In the genomic region with DNA sequence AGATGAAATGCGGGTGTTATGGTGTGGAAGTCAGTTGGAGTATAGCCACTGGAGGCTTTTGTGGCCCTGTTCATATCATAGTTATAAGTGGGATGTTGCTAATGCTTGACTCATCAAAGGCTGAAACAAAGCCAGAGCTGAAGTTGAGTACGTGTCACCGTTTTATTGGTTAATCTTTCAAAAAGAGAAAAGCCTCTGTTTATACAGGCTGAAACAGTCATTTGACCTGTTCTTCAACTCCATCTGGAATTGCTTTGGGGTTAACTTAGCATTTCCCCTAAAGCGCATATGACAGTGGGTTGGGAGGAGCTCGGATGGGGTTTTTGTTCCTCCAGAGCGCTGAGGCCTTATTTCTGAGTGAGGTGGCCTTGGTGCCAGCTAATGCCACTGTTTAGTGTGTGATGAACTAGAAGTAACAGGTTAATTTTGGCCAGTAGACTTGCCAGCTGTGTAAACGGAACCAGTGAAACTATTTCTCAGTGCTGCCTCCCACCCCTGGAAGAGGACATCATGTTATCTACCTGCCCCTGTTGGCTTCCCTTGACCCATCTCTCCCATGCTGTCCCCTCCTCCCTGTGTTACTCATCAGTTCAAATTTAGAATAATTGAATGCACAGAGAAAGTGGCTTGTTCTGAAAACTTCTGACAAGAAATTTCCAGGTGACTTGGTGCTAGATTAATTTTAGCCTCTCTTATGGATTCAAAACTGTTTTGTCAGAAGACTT, we compare ENCODE assay signal across 13 cellular contexts. TPM values are rescaled to one million over a fixed set of nuclear protein-coding genes. Genes with fewer than 3 reads are reported as not detected.
DNase-seq lines count a peak whose midpoint lies in the region; TF ChIP-seq lines count a peak whose summit lies in the region.
"Had no signal": no experiment of that assay in that cellular context is flagged by ENCODE, and none has a peak within 500 bp of the region (broad histone marks: within the 10 kb centered on the region; RNA-seq: fewer than 3 reads in every experiment).

No MANE protein-coding gene starts in this region.

- H3K27me3 ChIP-seq in breast epithelium (no peaks in the 10 kb centered on the region), SK-N-SH (ENCODE audit: insufficient read depth) (no peaks in the 10 kb centered on the region), sigmoid colon (no peaks in the 10 kb centered on the region)
- H3K27me3 ChIP-seq: uterus had no signal

- intact Hi-C loops in MCF 10A (cut with micrococcal nuclease): loop anchor here (10.0 kb wide), 1 partner anchor 282 kb away; no protein-coding TSS in a partner anchor
- intact Hi-C loops in breast epithelium (cut with DNase I; ENCODE audit: low total_unique reads): no loop called here
- intact Hi-C loops in sigmoid colon (cut with DNase I): no loop called here

- H3F3A ChIP-seq in SK-N-SH (replicated peaks; ENCODE audit: insufficient read depth): peaks cover 20% of the 10 kb centered on the region

- CTCF ChIA-PET in MCF 10A (lab: Yijun Ruan, JAX) (interaction anchor here (0.9 to 2.3 kb wide), 2 partner anchors 17 to 402 kb away, joined by 5 to 7 read pairs; no protein-coding TSS in a partner anchor), SK-N-SH (lab: Yijun Ruan, JAX) (interaction anchor here (1.4 to 1.7 kb wide), 2 partner anchors 23 to 172 kb away, joined by 6 to 8 read pairs; a partner anchor contains a TSS)

- WGBS in SK-N-SH (ENCODE audit: low lambda C conversion rate): 19% methylated on average over 7 of the region's 7 CpGs
- WGBS in sigmoid colon, 2 donors: 83 to 86% methylated on average over 7 of the region's 7 CpGs

- no peaks in the 10 kb centered on the region for H4K20me1 ChIP-seq in SK-N-SH (ENCODE audit: insufficient read depth)

- peak overlapping the region; percentile 73 for H3K27ac Mint-ChIP-seq in MCF 10A (ENCODE audit: low read depth, unreplicated experiment)
- H3K27ac Mint-ChIP-seq: activated T-helper 1 cell treated with anti-CD3 and anti-CD28 coated beads, Interleukin-12 subunit alpha, Interleukin-12 subunit beta, Interleukin-2, Interleukin-4 antibody, amounts not matched to agents 30 ng/mL and 10 ng/mL and 1 ng/mL, durations not matched to agents 14 hours and 24 hours and 36 hours had no signal

- no peak overlapping the region; the same call in 1 of the 2 replicates for H2AFZ ChIP-seq in SK-N-SH (ENCODE audit: low read depth)

- peak overlapping the region; percentile 46; the same call in 1 of the 2 replicates for H3K9ac ChIP-seq in SK-N-SH

- TF ChIP-seq CTCF in MCF 10A (IDR thresholded peaks at IDR 0.05; ENCODE audit: unreplicated experiment) (no peak), breast epithelium (IDR thresholded peaks at IDR 0.05) (no peak), SK-N-SH (IDR thresholded peaks at IDR 0.05) (no peak), sigmoid colon (IDR thresholded peaks at IDR 0.05) (no peak)

- POLR2A ChIA-PET in MCF 10A (lab: Yijun Ruan, JAX) (interaction anchor here (1.4 to 6.7 kb wide), 5 partner anchors 18 to 377 kb away, joined by 6 to 37 read pairs (median 6); no protein-coding TSS in a partner anchor), SK-N-SH (lab: Yijun Ruan, JAX) (no interaction called here)

- H3K9me3 Mint-ChIP-seq in MCF 10A (ENCODE audit: unreplicated experiment): no peaks in the 10 kb centered on the region

- no peak overlapping the region for H3K27ac ChIP-seq in breast epithelium
- peak overlapping the region; percentile 56 to 90 for H3K27ac ChIP-seq in SK-N-SH (ENCODE audit: low read depth in 2 of 2, low read length in 1 of 2)
- H3K27ac ChIP-seq in sigmoid colon: no peak overlapping the region
- H3K27ac ChIP-seq: HL-60, uterus had no signal

- BruUV-seq in MCF 10A (replicated peaks; lab: Mats Ljungman, UMichigan): TSS peak; percentile 67

- H3K79me2 ChIP-seq in SK-N-SH (ENCODE audit: insufficient read depth): 0 out of 2 replicates have a peak, but pooled peaks cover 7% of the 10 kb centered on the region

- TF ChIP-seq RAD21 in SK-N-SH (IDR thresholded peaks at IDR 0.05; ENCODE audit: low read length): no peak

- peak overlapping the region; percentile 4 for H3K4me3 Mint-ChIP-seq in MCF 10A (ENCODE audit: unreplicated experiment)
- H3K4me3 Mint-ChIP-seq: activated T-helper 1 cell treated with anti-CD3 and anti-CD28 coated beads, Interleukin-12 subunit alpha, Interleukin-12 subunit beta, Interleukin-2, Interleukin-4 antibody, amounts not matched to agents 30 ng/mL and 10 ng/mL and 1 ng/mL, durations not matched to agents 14 hours and 24 hours and 36 hours had no signal

- H3K4me1 ChIP-seq in breast epithelium: no peaks in the 10 kb centered on the region
- peaks cover 0 to 18% of the 10 kb centered on the region in 2 experiments; a peak in 3 of 4 replicates for H3K4me1 ChIP-seq in SK-N-SH (ENCODE audit: control insufficient read depth in 1 of 2, insufficient read depth in 2 of 2, low read depth in 1 of 2, low read length in 1 of 2)
- peaks cover 0 to 27% (median 12%) of the 10 kb centered on the region in 4 donors for H3K4me1 ChIP-seq in sigmoid colon
- H3K4me1 ChIP-seq: uterus had no signal

- TF ChIP-seq POLR2A in breast epithelium (IDR thresholded peaks at IDR 0.05): no peak
- TF ChIP-seq POLR2A in sigmoid colon (IDR thresholded peaks at IDR 0.05): no peak

- H3K4me3 ChIP-seq in breast epithelium: no peak overlapping the region
- H3K4me3 ChIP-seq in SK-N-SH (ENCODE audit: low read depth in 2 of 2, low read length in 1 of 2): peak overlapping the region in 1 of 2 experiments; percentile 14; a peak in 2 of 4 replicates
- no peak overlapping the region for H3K4me3 ChIP-seq in sigmoid colon
- H3K4me3 ChIP-seq: uterus had no signal

- H3K36me3 ChIP-seq in breast epithelium: no peaks in the 10 kb centered on the region
- peaks cover 56 to 62% of the 10 kb centered on the region in 2 experiments for H3K36me3 ChIP-seq in SK-N-SH (replicated peaks in 1 of 2; ENCODE audit: control insufficient read depth in 1 of 2, insufficient read depth in 2 of 2, low read length in 1 of 2)
- H3K36me3 ChIP-seq in sigmoid colon: peaks cover 21 to 72% (median 30%) of the 10 kb centered on the region in 4 donors
- H3K36me3 ChIP-seq: uterus had no signal

- no peaks in the 10 kb centered on the region for H3K36me3 Mint-ChIP-seq in MCF 10A (ENCODE audit: insufficient read depth, unreplicated experiment)

- peak in 1 of 2 experiments; percentile 85; a peak in 1 of 4 replicates for TF ChIP-seq EP300 in SK-N-SH (IDR thresholded peaks at IDR 0.05; ENCODE audit: borderline replicate concordance in 1 of 2, low read depth in 1 of 2, low read length in 1 of 2)
- no peak for TF ChIP-seq EP300 in sigmoid colon (IDR thresholded peaks at IDR 0.05)

- peak overlapping the region; percentile 67 for H3K4me2 ChIP-seq in SK-N-SH

- H3K27me3 Mint-ChIP-seq in MCF 10A (ENCODE audit: insufficient read depth, unreplicated experiment): no peaks in the 10 kb centered on the region

- H3K9me3 ChIP-seq in breast epithelium (no peaks in the 10 kb centered on the region), SK-N-SH (no peaks in the 10 kb centered on the region), sigmoid colon (no peaks in the 10 kb centered on the region)
- H3K9me3 ChIP-seq: uterus had no signal

- peak; percentile 90 for DNase-seq in MCF 10A (ENCODE audit: unreplicated experiment)
- no peak for DNase-seq in breast epithelium (ENCODE audit: low spot score in 2 of 2)
- DNase-seq in SK-N-SH: no peak
- peak; percentile 97 for DNase-seq in fibroblast of the conjunctiva (ENCODE audit: low read depth)
- peak; percentile 99 for DNase-seq in stromal cell of bone marrow (ENCODE audit: low read depth)
- DNase-seq in activated effector memory CD4-positive, alpha-beta T cell treated with Interleukin-2 at 50 U/mL for 16 hours: no peak
- DNase-seq in NCI-H82 (lab: John Stamatoyannopoulos, UW): no peak
- no peak for DNase-seq in sigmoid colon
- DNase-seq: DND-41, OCI-M1, uterus had no signal

- no peaks in the 10 kb centered on the region for H3K9me2 ChIP-seq in SK-N-SH

- H3K4me1 Mint-ChIP-seq in MCF 10A (ENCODE audit: insufficient read depth, unreplicated experiment): peaks cover 29% of the 10 kb centered on the region

TF ChIP-seq in SK-N-SH, 30 proteins besides CTCF, POLR2A, EP300 and RAD21 (continues in another document):
- TF ChIP-seq ELF1 (IDR thresholded peaks at IDR 0.05) (peak; percentile 42; the same call in 1 of the 2 replicates), JUND (IDR thresholded peaks at IDR 0.05) (peak; percentile 76), RCOR1 (IDR thresholded peaks at IDR 0.05; ENCODE audit: low read length) (no peak), NRF1 (IDR thresholded peaks at IDR 0.05; ENCODE audit: low read depth, low read length) (no peak), FOXM1 (IDR thresholded peaks at IDR 0.05; ENCODE audit: low read depth) (peak; percentile 88)
- TF ChIP-seq, protein P1, sequence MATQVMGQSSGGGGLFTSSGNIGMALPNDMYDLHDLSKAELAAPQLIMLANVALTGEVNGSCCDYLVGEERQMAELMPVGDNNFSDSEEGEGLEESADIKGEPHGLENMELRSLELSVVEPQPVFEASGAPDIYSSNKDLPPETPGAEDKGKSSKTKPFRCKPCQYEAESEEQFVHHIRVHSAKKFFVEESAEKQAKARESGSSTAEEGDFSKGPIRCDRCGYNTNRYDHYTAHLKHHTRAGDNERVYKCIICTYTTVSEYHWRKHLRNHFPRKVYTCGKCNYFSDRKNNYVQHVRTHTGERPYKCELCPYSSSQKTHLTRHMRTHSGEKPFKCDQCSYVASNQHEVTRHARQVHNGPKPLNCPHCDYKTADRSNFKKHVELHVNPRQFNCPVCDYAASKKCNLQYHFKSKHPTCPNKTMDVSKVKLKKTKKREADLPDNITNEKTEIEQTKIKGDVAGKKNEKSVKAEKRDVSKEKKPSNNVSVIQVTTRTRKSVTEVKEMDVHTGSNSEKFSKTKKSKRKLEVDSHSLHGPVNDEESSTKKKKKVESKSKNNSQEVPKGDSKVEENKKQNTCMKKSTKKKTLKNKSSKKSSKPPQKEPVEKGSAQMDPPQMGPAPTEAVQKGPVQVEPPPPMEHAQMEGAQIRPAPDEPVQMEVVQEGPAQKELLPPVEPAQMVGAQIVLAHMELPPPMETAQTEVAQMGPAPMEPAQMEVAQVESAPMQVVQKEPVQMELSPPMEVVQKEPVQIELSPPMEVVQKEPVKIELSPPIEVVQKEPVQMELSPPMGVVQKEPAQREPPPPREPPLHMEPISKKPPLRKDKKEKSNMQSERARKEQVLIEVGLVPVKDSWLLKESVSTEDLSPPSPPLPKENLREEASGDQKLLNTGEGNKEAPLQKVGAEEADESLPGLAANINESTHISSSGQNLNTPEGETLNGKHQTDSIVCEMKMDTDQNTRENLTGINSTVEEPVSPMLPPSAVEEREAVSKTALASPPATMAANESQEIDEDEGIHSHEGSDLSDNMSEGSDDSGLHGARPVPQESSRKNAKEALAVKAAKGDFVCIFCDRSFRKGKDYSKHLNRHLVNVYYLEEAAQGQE (IDR thresholded peaks at IDR 0.05; ENCODE audit: low read depth, low read length): no peak

RNA-seq across cellular contexts. Expression of a gene that starts 34.2 kb away (rescaled TPM):
- total RNA-seq in MCF 10A (2022) (not detected in 2 replicates), breast epithelium (10 to 100 TPM; 20.8 to 40.2 (median 29.5) TPM), sigmoid colon (10 to 100 TPM; 19.9 to 28.5 (median 23.7) TPM)
- polyA plus RNA-seq in SK-N-SH (2012; rRNA removed) (9.8 and 12.6 TPM in 2 replicates), sigmoid colon (10 to 100 TPM in 1 of 3 donors, 1 to 10 TPM in 2; 7.6 to 13.5 (median 7.8) TPM)
- polyA plus RNA-seq in SK-N-SH (2012; cell fraction: cytosol; rRNA removed): 10.3 and 13.1 TPM in 2 replicates
- 8.4 and 15.9 TPM in 2 replicates for polyA plus RNA-seq in SK-N-SH (2012; cell fraction: nucleus; rRNA removed)

Comparison
In these comparisons a context has a peak if more than half of its experiments do, and no peak if none do; other contexts are left out.
1. DNase-seq: peak in MCF 10A (single experiment), fibroblast of the conjunctiva (single experiment) and stromal cell of bone marrow (single experiment); none in breast epithelium (0 of 2), SK-N-SH (single experiment), activated effector memory CD4-positive, alpha-beta T cell treated with Interleukin-2 at 50 U/mL for 16 hours (single experiment), NCI-H82 (single experiment) and sigmoid colon (single experiment).
2. RNA of a gene that starts 34.2 kb away (total RNA-seq): 20.8 to 40.2 TPM in breast epithelium and 19.9 to 28.5 TPM in sigmoid colon; not detected in MCF 10A; every median in the first group is over 10 times any median in the second.
3. H3K27ac ChIP-seq: peak in SK-N-SH (2 of 2); none in breast epithelium (0 of 2) and sigmoid colon (0 of 4).